In the genomic region with DNA sequence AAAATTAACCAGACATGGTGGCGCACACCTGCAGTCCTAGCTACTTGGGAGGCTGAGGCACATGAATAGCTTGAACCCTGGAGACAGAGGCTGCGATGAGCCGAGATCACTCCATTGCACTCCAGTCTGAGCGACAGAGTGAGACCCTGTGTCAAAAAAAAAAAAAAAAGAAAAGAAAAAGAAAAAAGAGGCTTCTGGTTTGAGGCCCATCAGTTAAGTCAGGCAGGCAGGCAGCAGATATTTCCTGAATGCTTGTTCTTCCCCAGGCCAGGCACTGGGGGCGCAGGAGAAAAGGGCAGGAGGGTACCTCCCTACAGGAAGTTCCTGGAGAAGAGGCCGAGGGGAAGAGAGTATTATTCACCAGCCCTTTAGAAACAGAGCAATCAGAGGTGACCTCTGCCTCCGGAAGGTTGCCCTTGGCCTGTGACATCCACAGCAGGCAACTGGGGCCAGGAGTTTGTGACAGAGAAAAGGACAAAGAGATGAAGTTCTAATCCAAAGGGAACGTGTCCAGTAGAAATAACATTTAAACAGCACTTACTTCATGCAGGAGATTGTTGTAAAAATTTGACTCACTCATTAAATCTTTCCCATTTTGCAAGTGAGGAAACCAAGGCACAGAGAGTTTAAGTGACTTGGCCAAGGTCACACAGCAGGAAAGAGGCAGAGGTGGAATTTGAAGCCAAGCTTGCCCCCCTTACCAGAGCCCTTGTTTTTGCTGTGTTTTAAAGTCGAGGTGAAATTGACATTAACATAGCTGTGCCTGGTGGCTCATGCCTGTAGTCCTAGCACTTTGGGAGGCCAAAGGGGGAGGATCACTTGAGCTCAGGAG, we compare ENCODE assay signal across 6 cellular contexts. TPM values are rescaled to one million over a fixed set of nuclear protein-coding genes. Genes with fewer than 3 reads are reported as not detected.
DNase-seq lines count a peak whose midpoint lies in the region; ATAC-seq and TF ChIP-seq lines count a peak whose summit lies in the region.

No MANE protein-coding gene starts in this region.

- peak; percentile 63 to 69 for ATAC-seq in stimulated activated naive B cell treated with anti-CD40 and anti-IgM and Interleukin-4, amounts not matched to agents 10 μg/mL and 1 μg/mL and 100 μg/mL, for 72 hours (replicated peaks)

- H3K27ac Mint-ChIP-seq in stimulated activated naive B cell treated with anti-CD40 and anti-IgM and Interleukin-4, amounts not matched to agents 10 μg/mL and 1 μg/mL and 100 μg/mL, for 72 hours = peak overlapping the region; percentile 81

- H3K4me1 Mint-ChIP-seq in stimulated activated naive B cell treated with anti-CD40 and anti-IgM and Interleukin-4, amounts not matched to agents 10 μg/mL and 1 μg/mL and 100 μg/mL, for 72 hours = peaks cover 20 to 34% of the 10 kb centered on the region in 2 donors

- H3K36me3 Mint-ChIP-seq in stimulated activated naive B cell treated with anti-CD40 and anti-IgM and Interleukin-4, amounts not matched to agents 10 μg/mL and 1 μg/mL and 100 μg/mL, for 72 hours = no peaks in the 10 kb centered on the region

- no peak for TF ChIP-seq POLR2A in NB4 (IDR thresholded peaks at IDR 0.05; ENCODE audit: extremely low read depth, insufficient read length)

- peak; percentile 85 for DNase-seq in DMS53 (lab: John Stamatoyannopoulos, UW)
- peak; percentile 87 for DNase-seq in NB4 (ENCODE audit: low read depth)
- peak; percentile 71 for DNase-seq in ecto neural progenitor cell (ENCODE audit: low spot score)
- no peak for DNase-seq in stimulated activated naive B cell treated with anti-CD40 and anti-IgM and Interleukin-4, amounts not matched to agents 10 μg/mL and 1 μg/mL and 100 μg/mL, for 72 hours
- no peak for DNase-seq in NCI-H2171 treated with DMSO at 0.1 percent for 48 hours (lab: John Stamatoyannopoulos, UW)
- no peak for DNase-seq in mesenteric fat pad (ENCODE audit: low spot score)

- H3K4me3 ChIP-seq in NB4 (ENCODE audit: low read depth, low read length) = no peak overlapping the region

- H3K27me3 Mint-ChIP-seq in stimulated activated naive B cell treated with anti-CD40 and anti-IgM and Interleukin-4, amounts not matched to agents 10 μg/mL and 1 μg/mL and 100 μg/mL, for 72 hours = no peaks in the 10 kb centered on the region

- peak; percentile 71 for TF ChIP-seq CTCF in NB4 (IDR thresholded peaks at IDR 0.05; ENCODE audit: low read depth, low read length)

- H3K4me3 Mint-ChIP-seq in stimulated activated naive B cell treated with anti-CD40 and anti-IgM and Interleukin-4, amounts not matched to agents 10 μg/mL and 1 μg/mL and 100 μg/mL, for 72 hours = no peak overlapping the region

- H3K9me3 Mint-ChIP-seq in stimulated activated naive B cell treated with anti-CD40 and anti-IgM and Interleukin-4, amounts not matched to agents 10 μg/mL and 1 μg/mL and 100 μg/mL, for 72 hours = no peaks in the 10 kb centered on the region

RNA-seq across cellular contexts. Expression of a gene that starts 4.3 kb away (rescaled TPM):
- not detected for total RNA-seq in mesenteric fat pad

RNA-seq across cellular contexts. Expression of a gene that starts 7.9 kb away (rescaled TPM):
- total RNA-seq in mesenteric fat pad = 8.5 TPM

RNA-seq across cellular contexts. Expression of a gene that starts 17.5 kb away (rescaled TPM):
- 12.2 TPM for total RNA-seq in mesenteric fat pad

RNA-seq across cellular contexts. Expression of a gene that starts 38.3 kb away (rescaled TPM):
- not detected for total RNA-seq in mesenteric fat pad

RNA-seq across cellular contexts. Expression of a gene that starts 49.0 kb away (rescaled TPM):
- 1.7 TPM for total RNA-seq in mesenteric fat pad

Comparison
In these comparisons a context has a peak if more than half of its experiments do, and no peak if none do; other contexts are left out.
1. DNase-seq: peak in DMS53 (single experiment), NB4 (single experiment) and ecto neural progenitor cell (single experiment); none in stimulated activated naive B cell treated with anti-CD40 and anti-IgM and Interleukin-4, amounts not matched to agents 10 μg/mL and 1 μg/mL and 100 μg/mL, for 72 hours (single experiment), NCI-H2171 treated with DMSO at 0.1 percent for 48 hours (single experiment) and mesenteric fat pad (single experiment).